In genomic region chr1:162310337-162310736, GRCh38 we compare ENCODE assay signal across 16 cellular contexts.
A peak's percentile ranks its signal among the peaks of the same experiment; 100 is the strongest.
DNase-seq lines count a peak whose midpoint lies in the region; ATAC-seq and TF ChIP-seq lines count a peak whose summit lies in the region.
"Had no signal": no experiment of that assay in that cellular context is flagged by ENCODE, and none has a peak within 500 bp of the region (broad histone marks: within the 10 kb centered on the region; RNA-seq: fewer than 3 reads in every experiment).

No MANE protein-coding gene starts in this region.

- POLR2A ChIA-PET in MCF 10A (lab: Yijun Ruan, JAX) = interaction anchor here (0.9 kb wide), 1 partner anchor 13 kb away, joined by 4 read pairs; no protein-coding TSS in a partner anchor
- POLR2A ChIA-PET in CD8-positive, alpha-beta memory T cell (lab: Charles Lee) = no interaction called here

- intact Hi-C loops in MCF 10A (cut with micrococcal nuclease) (no loop called here), breast epithelium (cut with DNase I; ENCODE audit: low total_unique reads) (no loop called here), head of caudate nucleus (cut with DNase I) (no loop called here)

- H3K4me1 Mint-ChIP-seq in MCF 10A (ENCODE audit: insufficient read depth, unreplicated experiment) = peaks cover 23% of the 10 kb centered on the region
- no peaks in the 10 kb centered on the region for H3K4me1 Mint-ChIP-seq in CD8-positive, alpha-beta memory T cell

- no peaks in the 10 kb centered on the region for H3K4me1 ChIP-seq in breast epithelium
- peaks cover 18% of the 10 kb centered on the region for H3K4me1 ChIP-seq in RWPE2 (ENCODE audit: insufficient read depth, poor library complexity, severe bottlenecking)
- no peaks in the 10 kb centered on the region for H3K4me1 ChIP-seq in CD8-positive, alpha-beta memory T cell (ENCODE audit: insufficient read depth, low read length)
- H3K4me1 ChIP-seq: neural progenitor cell had no signal

- no peaks in the 10 kb centered on the region for H3K9me3 Mint-ChIP-seq in MCF 10A (ENCODE audit: unreplicated experiment)
- peaks cover 11 to 18% (median 15%) of the 10 kb centered on the region in 5 donors for H3K9me3 Mint-ChIP-seq in CD8-positive, alpha-beta memory T cell
- H3K9me3 Mint-ChIP-seq: T-helper 2 cell treated with Interferon-gamma antibody and Interleukin-4, amounts not matched to agents 5 μg/mL and 100 μg/mL, for 36 hours had no signal

- H3K27ac ChIP-seq in breast epithelium (no peak overlapping the region), RWPE2 (ENCODE audit: poor library complexity, severe bottlenecking) (peak overlapping the region; percentile 62)
- H3K27ac ChIP-seq in CD8-positive, alpha-beta memory T cell (ENCODE audit: low read depth, low read length) = no peak overlapping the region
- H3K27ac ChIP-seq: neural progenitor cell had no signal

- peaks cover 0 to 9% of the 10 kb centered on the region in 2 donors for H3K9me3 ChIP-seq in breast epithelium
- H3K9me3 ChIP-seq in RWPE2 (ENCODE audit: severe bottlenecking) = no peaks in the 10 kb centered on the region
- H3K9me3 ChIP-seq in CD8-positive, alpha-beta memory T cell (ENCODE audit: low read length) = no peaks in the 10 kb centered on the region

- ATAC-seq in RWPE2 (ENCODE audit: low read depth) = peak; percentile 87
- ATAC-seq: activated T-cell treated with anti-CD3 and anti-CD28 coated beads, Interleukin-2, amount 50 U/mL, for 72 hours; HepG2 had no signal

- H3K4me3 ChIP-seq in breast epithelium (no peak overlapping the region), RWPE2 (ENCODE audit: severe bottlenecking) (no peak overlapping the region), epithelial cell of esophagus (ENCODE audit: low read length) (no peak overlapping the region)
- no peak overlapping the region for H3K4me3 ChIP-seq in CD8-positive, alpha-beta memory T cell (ENCODE audit: low read length)
- H3K4me3 ChIP-seq: neural progenitor cell had no signal

- H3K27ac Mint-ChIP-seq in MCF 10A (ENCODE audit: low read depth, unreplicated experiment) = peak overlapping the region; percentile 28
- H3K27ac Mint-ChIP-seq in CD8-positive, alpha-beta memory T cell = no peak overlapping the region
- H3K27ac Mint-ChIP-seq: activated T-cell treated with anti-CD3 and anti-CD28 coated beads, Interleukin-2, amount 50 U/mL, for 72 hours; dendritic cell treated with granulocyte-macrophage colony-stimulating factor and Interleukin-4, amounts not matched to agents 40 ng/mL and 50 ng/mL, for 4 days; neural progenitor cell; T-helper 2 cell treated with Interferon-gamma antibody and Interleukin-4, amounts not matched to agents 5 μg/mL and 100 μg/mL, for 36 hours had no signal

- H3K4me3 Mint-ChIP-seq in MCF 10A (ENCODE audit: unreplicated experiment) = no peak overlapping the region
- no peak overlapping the region for H3K4me3 Mint-ChIP-seq in CD8-positive, alpha-beta memory T cell
- H3K4me3 Mint-ChIP-seq: activated T-cell treated with anti-CD3 and anti-CD28 coated beads, Interleukin-2, amount 50 U/mL, for 72 hours; dendritic cell treated with granulocyte-macrophage colony-stimulating factor and Interleukin-4, amounts not matched to agents 40 ng/mL and 50 ng/mL, for 4 days; neural progenitor cell; T-helper 2 cell treated with Interferon-gamma antibody and Interleukin-4, amounts not matched to agents 5 μg/mL and 100 μg/mL, for 36 hours had no signal

- no peaks in the 10 kb centered on the region for H3K27me3 ChIP-seq in breast epithelium
- no peaks in the 10 kb centered on the region for H3K27me3 ChIP-seq in RWPE2 (ENCODE audit: insufficient read depth, poor library complexity, severe bottlenecking)
- no peaks in the 10 kb centered on the region for H3K27me3 ChIP-seq in CD8-positive, alpha-beta memory T cell (ENCODE audit: insufficient read depth, low read length, poor library complexity, severe bottlenecking)
- H3K27me3 ChIP-seq: neural progenitor cell had no signal

- TF ChIP-seq POLR2A in breast epithelium (IDR thresholded peaks at IDR 0.05) = no peak

- H3K36me3 Mint-ChIP-seq in MCF 10A (ENCODE audit: insufficient read depth, unreplicated experiment) = no peaks in the 10 kb centered on the region
- no peaks in the 10 kb centered on the region for H3K36me3 Mint-ChIP-seq in CD8-positive, alpha-beta memory T cell

- H3K27me3 Mint-ChIP-seq in MCF 10A (ENCODE audit: insufficient read depth, unreplicated experiment) = no peaks in the 10 kb centered on the region
- peaks cover 13 to 26% of the 10 kb centered on the region in 2 donors for H3K27me3 Mint-ChIP-seq in CD8-positive, alpha-beta memory T cell

- peak; percentile 77 for DNase-seq in MCF 10A (ENCODE audit: unreplicated experiment)
- no peak for DNase-seq in breast epithelium (ENCODE audit: low spot score in 2 of 2)
- DNase-seq in RWPE2 (ENCODE audit: low spot score) = no peak
- DNase-seq in epithelial cell of esophagus (ENCODE audit: low read depth) = peak; percentile 86
- DNase-seq in head of caudate nucleus = no peak
- no peak for DNase-seq in T1000 (lab: John Stamatoyannopoulos, UW)
- DNase-seq in CD8-positive, alpha-beta memory T cell = no peak
- DNase-seq in NCI-H748 treated with DMSO at 0.1 percent for 48 hours (lab: John Stamatoyannopoulos, UW) = no peak
- DNase-seq: activated T-cell treated with anti-CD3 and anti-CD28 coated beads, Interleukin-2, amount 50 U/mL, for 72 hours; COR-L47; NCI-H1417 treated with DMSO at 0.1 percent for 48 hours; stimulated activated CD4-positive, alpha-beta T cell treated with anti-CD3 and anti-CD28 coated beads, Interleukin-4, amount 100 ng/mL, for 4 hours had no signal

- TF ChIP-seq CTCF in MCF 10A (IDR thresholded peaks at IDR 0.05; ENCODE audit: unreplicated experiment) (no peak), breast epithelium (IDR thresholded peaks at IDR 0.05) (no peak), RWPE2 (IDR thresholded peaks at IDR 0.05; ENCODE audit: poor library complexity, severe bottlenecking) (no peak), epithelial cell of esophagus (IDR thresholded peaks at IDR 0.05; ENCODE audit: insufficient read depth, low read depth, low read length, missing control alignments) (no peak)

- H3K36me3 ChIP-seq in breast epithelium (no peaks in the 10 kb centered on the region), RWPE2 (ENCODE audit: low read depth) (no peaks in the 10 kb centered on the region)
- H3K36me3 ChIP-seq in CD8-positive, alpha-beta memory T cell (ENCODE audit: insufficient read depth, low read length) = no peaks in the 10 kb centered on the region
- H3K36me3 ChIP-seq: neural progenitor cell had no signal

- CTCF ChIA-PET in MCF 10A (lab: Yijun Ruan, JAX) = interaction anchor here (0.9 to 2.9 kb wide), 2 partner anchors 9 to 254 kb away, joined by 3 to 13 read pairs; no protein-coding TSS in a partner anchor
- CTCF ChIA-PET in CD8-positive, alpha-beta memory T cell (lab: Charles Lee) = no interaction called here

- BruUV-seq in MCF 10A (replicated peaks; lab: Mats Ljungman, UMichigan) = no TSS peak

Comparison
In these comparisons a context has a peak if more than half of its experiments do, and no peak if none do; other contexts are left out.
1. DNase-seq: peak in MCF 10A (single experiment) and epithelial cell of esophagus (single experiment); none in breast epithelium (0 of 2), RWPE2 (single experiment), head of caudate nucleus (0 of 42), T1000 (single experiment), CD8-positive, alpha-beta memory T cell (0 of 5) and NCI-H748 treated with DMSO at 0.1 percent for 48 hours (single experiment).